2 cellular contexts compared by ENCODE assay signal in genomic region chr10:67917683-67918082, GRCh38.
TF ChIP-seq lines count a peak whose summit lies in the region.

No MANE protein-coding gene starts in this region.

TF ChIP-seq in IMR-90, 13 proteins besides CTCF, POLR2A, EP300 and RAD21:
- TF ChIP-seq RCOR1 (IDR thresholded peaks at IDR 0.05; ENCODE audit: insufficient replicate concordance, low read length) (no peak), MAFK (IDR thresholded peaks at IDR 0.05; ENCODE audit: low read depth, low read length) (peak; percentile 98), NFE2L2 (IDR thresholded peaks at IDR 0.05; ENCODE audit: low read depth, low read length) (no peak), FOS (IDR thresholded peaks at IDR 0.05; ENCODE audit: low read depth, low read length) (no peak), BHLHE40 (IDR thresholded peaks at IDR 0.05; ENCODE audit: low read depth, low read length) (no peak), RFX5 (IDR thresholded peaks at IDR 0.05; ENCODE audit: low read depth, low read length) (no peak), SMC3 (IDR thresholded peaks at IDR 0.05; ENCODE audit: low read depth, low read length) (no peak), CHD1 (IDR thresholded peaks at IDR 0.05; ENCODE audit: low read depth, low read length) (no peak)

TF ChIP-seq in K562, 482 proteins besides CTCF, POLR2A, EP300 and RAD21:
- TF ChIP-seq KHSRP (IDR thresholded peaks at IDR 0.05) (no peak), ZNF766 (CRISPR knock-in tag; conservative IDR thresholded peaks at IDR 0.05) (no peak), ZBTB33 (CRISPR knock-in tag; IDR thresholded peaks at IDR 0.05) (no peak), ZNF316 (IDR thresholded peaks at IDR 0.05) (peak; percentile 97), PRDM10 (IDR thresholded peaks at IDR 0.05; ENCODE audit: partially characterized antibody) (no peak), ILK (tag; IDR thresholded peaks at IDR 0.05; ENCODE audit: borderline replicate concordance, low read depth) (no peak), ZNF717 (CRISPR knock-in tag; IDR thresholded peaks at IDR 0.05) (no peak), BCOR (IDR thresholded peaks at IDR 0.05) (no peak), ZNF282 (CRISPR knock-in tag; IDR thresholded peaks at IDR 0.05) (no peak), HNRNPLL (IDR thresholded peaks at IDR 0.05; ENCODE audit: low read depth, low read length, poor library complexity, severe bottlenecking) (no peak), MAFK (IDR thresholded peaks at IDR 0.05; ENCODE audit: low read length) (peak; percentile 95), MAFF (IDR thresholded peaks at IDR 0.05; ENCODE audit: low read length) (peak; percentile 94), THAP12 (CRISPR knock-in tag; IDR thresholded peaks at IDR 0.05) (no peak), RBM22 (IDR thresholded peaks at IDR 0.05; ENCODE audit: low read depth, low read length, poor library complexity, severe bottlenecking) (no peak), SAFB2 (IDR thresholded peaks at IDR 0.05; ENCODE audit: borderline replicate concordance, low read depth, low read length, severe bottlenecking) (no peak), MAFG (tag; conservative IDR thresholded peaks at IDR 0.05) (peak; percentile 92), C11orf30 (IDR thresholded peaks at IDR 0.05; ENCODE audit: low read depth) (peak; percentile 92), E2F5 (CRISPR knock-in tag; IDR thresholded peaks at IDR 0.05) (no peak), ATF3 (IDR thresholded peaks at IDR 0.05) (0 out of 2 replicates have a peak, but pooled peaks have one; percentile 40), ATF3 (CRISPR knock-in tag; conservative IDR thresholded peaks at IDR 0.05) (no peak), BRCA1 (IDR thresholded peaks at IDR 0.05) (no peak), BRCA1 (CRISPR knock-in tag; IDR thresholded peaks at IDR 0.05) (no peak), VEZF1 (CRISPR knock-in tag; IDR thresholded peaks at IDR 0.05) (no peak), CBX8 (IDR thresholded peaks at IDR 0.05; ENCODE audit: borderline replicate concordance, extremely low read depth, low read depth, low read length, poor library complexity, severe bottlenecking) (no peak)
